ENCODE assay signal across 30 cellular contexts in the genomic region with DNA sequence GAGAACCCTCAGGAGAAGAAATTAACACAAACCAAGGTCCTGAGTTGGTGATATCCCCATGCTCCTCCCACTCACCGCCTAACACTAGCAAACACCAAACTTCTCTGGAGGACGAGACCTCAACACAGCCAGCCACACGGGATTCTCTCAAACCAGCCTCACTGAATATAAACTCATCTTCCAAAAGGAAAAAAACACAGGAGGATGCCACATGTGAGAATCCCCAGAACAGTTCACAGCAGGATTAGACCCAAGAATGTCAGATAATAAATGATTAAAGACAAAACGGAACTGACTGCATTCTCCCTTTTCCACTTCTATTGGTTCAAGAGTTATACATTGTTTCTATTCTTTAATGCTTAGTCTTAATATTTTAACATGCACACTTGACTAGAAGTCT.
"Had no signal": no experiment of that assay in that cellular context is flagged by ENCODE, and none has a peak within 500 bp of the region (broad histone marks: within the 10 kb centered on the region; RNA-seq: fewer than 3 reads in every experiment).

No MANE protein-coding gene starts in this region.

- H3K27ac ChIP-seq: adrenal gland, brain microvascular endothelial cell, epithelial cell of prostate, esophagus squamous epithelium, gastrocnemius medialis, hepatocyte, neutrophil, ovary, right lobe of liver, skin epidermis, testis, transverse colon, vagina had no signal

- H3K9me3 ChIP-seq: adrenal gland, esophagus squamous epithelium, gastrocnemius medialis, neutrophil, ovary, right lobe of liver, testis, vagina had no signal

- H3K27me3 ChIP-seq: adrenal gland, brain microvascular endothelial cell, esophagus squamous epithelium, gastrocnemius medialis, hepatocyte, neutrophil, ovary, right lobe of liver, testis, transverse colon, vagina had no signal

- H3K4me2 ChIP-seq: hepatocyte had no signal

- ATAC-seq: activated CD4-positive, alpha-beta T cell treated with anti-CD3 and anti-CD28 coated beads for 36 hours; gastrocnemius medialis; right lobe of liver; stimulated activated naive CD8-positive, alpha-beta T cell treated with anti-CD3 and anti-CD28 coated beads, Interleukin-15, Interleukin-2, amounts not matched to agents 100 U/mL and 50 U/mL, for 24 hours had no signal

- H3K36me3 ChIP-seq: adrenal gland, brain microvascular endothelial cell, esophagus squamous epithelium, gastrocnemius medialis, neutrophil, ovary, right lobe of liver, transverse colon, vagina had no signal

- DNase-seq: activated CD4-positive, alpha-beta T cell treated with anti-CD3 and anti-CD28 coated beads for 36 hours; activated CD4-positive, alpha-beta T cell treated with anti-CD3 and anti-CD28 coated beads, Interleukin-2, amount 50 U/mL, for 48 hours; activated CD4-positive, CD25-positive, alpha-beta regulatory T cell; activated CD8-positive, alpha-beta memory T cell treated with anti-CD3 and anti-CD28 coated beads for 24 hours; activated effector memory CD4-positive, alpha-beta T cell treated with Interleukin-2 at 50 U/mL for 16 hours; activated naive CD4-positive, alpha-beta T cell treated with Interleukin-2 at 50 U/mL for 16 hours; adrenal gland; brain microvascular endothelial cell; dermis blood vessel endothelial cell; effector CD8-positive, alpha-beta T cell; esophagus squamous epithelium; gastrocnemius medialis; glutamatergic neuron; kidney; left colon; mammary epithelial cell; naive B cell; nephron progenitor cell; ovary; right lobe of liver; stimulated activated CD4-positive, alpha-beta T cell treated with anti-CD3 and anti-CD28 coated beads, Interleukin-12 subunit alpha, Interleukin-12 subunit beta, amount 100 ng/mL, for 4 hours; stimulated activated CD4-positive, alpha-beta T cell treated with anti-CD3 and anti-CD28 coated beads, Interleukin-4, amount 100 ng/mL, for 1 hour; stimulated activated naive CD8-positive, alpha-beta T cell treated with anti-CD3 and anti-CD28 coated beads, Interleukin-15, Interleukin-2, amounts not matched to agents 100 U/mL and 50 U/mL, for 24 hours; testis; transverse colon had no signal

- H2AFZ ChIP-seq: hepatocyte had no signal

- H3K4me3 ChIP-seq: adrenal gland, esophagus squamous epithelium, gastrocnemius medialis, hepatocyte, ovary, right lobe of liver, skin epidermis, testis, transverse colon, vagina had no signal

- H3K4me1 ChIP-seq: gastrocnemius medialis, right lobe of liver, testis had no signal
